Comparison of ENCODE assay signal across 8 cellular contexts in the genomic region with DNA sequence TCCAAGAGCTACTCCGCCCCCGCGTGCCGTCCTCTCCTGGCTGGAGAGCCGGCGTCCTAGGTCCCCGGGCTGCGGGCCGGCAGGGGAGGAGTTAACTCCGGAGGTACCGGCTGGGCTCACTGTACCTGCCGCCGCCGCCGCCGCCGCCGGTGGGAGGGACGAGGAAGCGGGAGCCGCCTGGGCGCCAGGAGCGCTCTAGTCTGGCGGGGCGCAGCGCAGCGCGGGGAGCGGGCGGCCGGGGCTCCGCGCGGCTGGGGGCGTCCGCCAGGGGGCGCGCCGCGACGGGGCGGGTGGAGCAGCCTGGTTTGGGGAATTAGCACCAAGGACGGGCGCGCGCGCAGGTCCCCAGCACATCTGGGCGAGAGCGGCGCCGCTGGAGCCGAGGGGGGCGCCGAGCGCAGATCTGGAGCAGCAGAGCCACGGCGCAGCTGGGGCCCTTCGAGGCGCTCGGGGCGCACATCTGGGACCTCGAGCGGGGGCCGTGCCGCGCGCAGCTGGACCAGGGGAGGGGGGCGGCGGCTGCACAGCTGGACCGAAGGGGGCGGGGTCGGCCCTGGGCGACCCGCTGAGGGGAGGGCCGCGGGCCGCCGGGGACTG. TPM values are rescaled to one million over a fixed set of nuclear protein-coding genes. Genes with fewer than 3 reads are reported as not detected.
DNase-seq lines count a peak whose midpoint lies in the region; ATAC-seq and TF ChIP-seq lines count a peak whose summit lies in the region.

A gene (plus strand): TSS at position 348 of the 597 bp plus-strand sequence. CDS start 349 bp downstream, outside the sequence.

- H3K4me1 ChIP-seq in neuron (ENCODE audit: insufficient read depth, low read length) = peaks cover 19% of the 10 kb centered on the region
- peaks cover 9 to 22% of the 10 kb centered on the region in 2 donors for H3K4me1 ChIP-seq in thyroid gland

- ATAC-seq in GM18867 (IDR thresholded peaks at IDR 0.05; ENCODE audit: unreplicated experiment) = peak; percentile 48
- ATAC-seq in HG02678 (IDR thresholded peaks at IDR 0.05; ENCODE audit: unreplicated experiment) = no peak

- peaks cover 65% of the 10 kb centered on the region for H3K27me3 ChIP-seq in neuron (ENCODE audit: insufficient read depth, low read length)
- no peaks in the 10 kb centered on the region for H3K27me3 ChIP-seq in thyroid gland

- DNase-seq in NCI-H774 (lab: John Stamatoyannopoulos, UW) (peak; percentile 28), fibroblast of mammary gland (ENCODE audit: low read depth) (peak; percentile 33), thyroid gland (peak; percentile 62 to 68)
- DNase-seq in activated T-cell treated with anti-CD3 and anti-CD28 coated beads, Interleukin-2, amount 50 U/mL, for 48 hours = peak; percentile 84 to 87

- H3K36me3 ChIP-seq in neuron (ENCODE audit: insufficient read depth, low read length) = no peaks in the 10 kb centered on the region
- H3K36me3 ChIP-seq in thyroid gland = no peaks in the 10 kb centered on the region

- 2% methylated on average over 8 to 13 of the region's 78 CpGs for WGBS in thyroid gland, 2 donors

- H3K4me3 ChIP-seq in fibroblast of mammary gland (ENCODE audit: control insufficient read depth, low read depth, low read length) = peak within 1 kb of the TSS; percentile 55
- H3K4me3 ChIP-seq in neuron (ENCODE audit: low read length) = peak within 1 kb of the TSS; percentile 49
- peak within 1 kb of the TSS in 2 of 3 donors; percentile 5 to 59 for H3K4me3 ChIP-seq in thyroid gland (replicated peaks in 1 of 3)

- H3K27ac ChIP-seq in 22Rv1 (no peak within 1 kb of the TSS), thyroid gland (peak within 1 kb of the TSS in 2 of 3 donors; percentile 46 to 60)

- intact Hi-C loops in thyroid gland (cut with DNase I) = loop anchor here (5.0 kb wide), 1 partner anchor 277 kb away; no protein-coding TSS in a partner anchor

- no peak for TF ChIP-seq POLR2A in thyroid gland (IDR thresholded peaks at IDR 0.05)

- no peaks in the 10 kb centered on the region for H3K9me3 ChIP-seq in neuron (ENCODE audit: low read length)
- no peaks in the 10 kb centered on the region for H3K9me3 ChIP-seq in thyroid gland

- peak; percentile 82 for TF ChIP-seq CTCF in 22Rv1 (IDR thresholded peaks at IDR 0.05)
- TF ChIP-seq CTCF in fibroblast of mammary gland (conservative IDR thresholded peaks at IDR 0.05; ENCODE audit: control insufficient read depth, insufficient read depth, low read depth, low read length) = no peak
- TF ChIP-seq CTCF in thyroid gland (IDR thresholded peaks at IDR 0.05) = peak in 3 of 6 experiments; percentile 64 to 84 (median 82)

- peak within 1 kb of the TSS; percentile 76 for H2AFZ ChIP-seq in neuron (ENCODE audit: low read depth, low read length)

RNA-seq across cellular contexts. Expression of the gene that starts here (rescaled TPM):
- total RNA-seq in thyroid gland = 1 to 10 TPM; 1.0 to 5.1 (median 1.2) TPM

Comparison
In these comparisons a context has a peak if more than half of its experiments do, and no peak if none do; other contexts are left out.
1. DNase-seq: peak in every context shown above with its lines; median percentile 86 in activated T-cell treated with anti-CD3 and anti-CD28 coated beads, Interleukin-2, amount 50 U/mL, for 48 hours; 65 in thyroid gland; 33 in fibroblast of mammary gland; 28 in NCI-H774.